In genomic region chr13:20482818-20483217, GRCh38 we compare ENCODE assay signal across 15 cellular contexts.
"Had no signal": no experiment of that assay in that cellular context is flagged by ENCODE, and none has a peak within 500 bp of the region (broad histone marks: within the 10 kb centered on the region; RNA-seq: fewer than 3 reads in every experiment).

No MANE protein-coding gene starts in this region.

- H3K4me3 Mint-ChIP-seq: activated CD8-positive, alpha-beta T cell treated with anti-CD3 and anti-CD28 coated beads, Interleukin-2, amount 10 ng/mL, durations not matched to agents 7 days and 5 days; activated naive CD4-positive, alpha-beta T cell treated with anti-CD3 and anti-CD28 coated beads, Interleukin-2, amount 10 ng/mL, durations not matched to agents 7 days and 5 days; activated T-helper 1 cell treated with anti-CD3 and anti-CD28 coated beads, Interleukin-12 subunit alpha, Interleukin-12 subunit beta, Interleukin-2, Interleukin-4 antibody, amounts not matched to agents 30 ng/mL and 10 ng/mL and 1 ng/mL, durations not matched to agents 14 hours and 24 hours and 36 hours; neural crest cell; T-helper 2 cell treated with Interferon-gamma antibody and Interleukin-4, amounts not matched to agents 5 μg/mL and 100 μg/mL, for 36 hours had no signal

- H3K9ac ChIP-seq: parathyroid adenoma had no signal

- H3K27me3 Mint-ChIP-seq: activated naive CD4-positive, alpha-beta T cell treated with anti-CD3 and anti-CD28 coated beads, Interleukin-2, amount 10 ng/mL, durations not matched to agents 7 days and 5 days had no signal

- H3K4me1 ChIP-seq: parathyroid adenoma, tibial artery had no signal

- H3K9me3 ChIP-seq: adrenal gland, tibial artery had no signal

- ATAC-seq: activated CD8-positive, alpha-beta T cell treated with anti-CD3 and anti-CD28 coated beads, Interleukin-2, amount 10 ng/mL, durations not matched to agents 7 days and 5 days had no signal

- H3K27ac ChIP-seq: parathyroid adenoma, tibial artery, VCaP had no signal

- DNase-seq: activated CD4-positive, alpha-beta T cell treated with anti-CD3 and anti-CD28 coated beads for 4 hours; activated CD8-positive, alpha-beta memory T cell treated with anti-CD3 and anti-CD28 coated beads, Interleukin-2, amount 50 U/mL, for 48 hours; activated CD8-positive, alpha-beta T cell treated with anti-CD3 and anti-CD28 coated beads, Interleukin-2, amount 10 ng/mL, durations not matched to agents 7 days and 5 days; activated naive CD4-positive, alpha-beta T cell treated with anti-CD3 and anti-CD28 coated beads, Interleukin-2, amount 10 ng/mL, durations not matched to agents 7 days and 5 days; central memory CD4-positive, alpha-beta T cell; head of caudate nucleus; retina; tibial artery had no signal

- H3K4me3 ChIP-seq: adrenal gland, skin epidermis, tibial artery had no signal

- H3K27ac Mint-ChIP-seq: activated CD8-positive, alpha-beta T cell treated with anti-CD3 and anti-CD28 coated beads, Interleukin-2, amount 10 ng/mL, durations not matched to agents 7 days and 5 days; activated naive CD4-positive, alpha-beta T cell treated with anti-CD3 and anti-CD28 coated beads, Interleukin-2, amount 10 ng/mL, durations not matched to agents 7 days and 5 days; activated T-helper 1 cell treated with anti-CD3 and anti-CD28 coated beads, Interleukin-12 subunit alpha, Interleukin-12 subunit beta, Interleukin-2, Interleukin-4 antibody, amounts not matched to agents 30 ng/mL and 10 ng/mL and 1 ng/mL, durations not matched to agents 14 hours and 24 hours and 36 hours; T-helper 2 cell treated with Interferon-gamma antibody and Interleukin-4, amounts not matched to agents 5 μg/mL and 100 μg/mL, for 36 hours had no signal

- H3K9me3 Mint-ChIP-seq: activated naive CD4-positive, alpha-beta T cell treated with anti-CD3 and anti-CD28 coated beads, Interleukin-2, amount 10 ng/mL, durations not matched to agents 7 days and 5 days; activated T-helper 1 cell treated with anti-CD3 and anti-CD28 coated beads, Interleukin-12 subunit alpha, Interleukin-12 subunit beta, Interleukin-2, Interleukin-4 antibody, amounts not matched to agents 30 ng/mL and 10 ng/mL and 1 ng/mL, durations not matched to agents 14 hours and 24 hours and 36 hours; neural crest cell; T-helper 2 cell treated with Interferon-gamma antibody and Interleukin-4, amounts not matched to agents 5 μg/mL and 100 μg/mL, for 36 hours had no signal

- H3K36me3 ChIP-seq: adrenal gland had no signal

- H3K27me3 ChIP-seq: adrenal gland, tibial artery had no signal
